Comparison of ENCODE assay signal across 8 cellular contexts in the genomic region with DNA sequence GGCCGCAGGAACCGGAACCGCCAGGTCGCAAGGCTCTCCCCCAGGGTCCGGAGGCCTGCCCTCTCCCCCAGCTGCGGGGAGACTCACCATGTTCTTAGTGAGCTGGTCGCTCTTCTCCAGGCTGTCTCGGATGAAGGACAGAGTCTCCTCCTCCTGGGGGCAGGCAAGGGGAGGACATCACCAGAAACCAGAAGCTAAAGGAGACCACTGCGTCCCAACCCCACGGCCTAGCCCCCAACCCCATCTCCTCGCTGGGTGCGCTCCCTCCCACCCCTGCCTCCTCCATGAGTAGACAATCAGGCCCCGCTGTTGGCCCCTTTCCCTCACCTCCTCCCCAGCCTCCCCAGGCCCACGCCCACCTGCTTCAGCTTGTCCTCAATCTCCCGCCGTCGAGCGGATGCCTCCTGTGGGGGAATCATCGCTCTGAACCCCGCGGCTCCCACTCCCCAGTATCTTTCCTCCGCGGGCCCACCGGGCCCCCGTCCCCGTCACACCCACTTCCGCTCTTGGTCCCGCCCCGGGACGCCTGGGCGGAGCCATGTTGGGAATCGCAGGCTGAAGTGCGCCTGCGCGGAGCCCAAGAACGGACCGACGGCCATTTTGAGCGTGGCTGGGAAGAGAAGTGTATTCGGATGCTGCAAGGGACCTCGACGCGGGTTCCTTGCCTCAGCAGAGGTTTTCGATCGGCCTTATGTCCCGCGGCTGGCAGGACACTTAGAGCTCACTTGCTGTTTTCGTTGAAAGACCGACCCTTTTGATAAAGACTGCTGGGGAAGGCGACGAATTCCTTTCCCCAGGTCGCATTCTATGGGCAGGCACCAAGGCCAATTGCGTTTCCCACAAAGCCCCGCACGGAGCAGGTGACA. TPM values are rescaled to one million over a fixed set of nuclear protein-coding genes. Genes with fewer than 3 reads are reported as not detected.
A peak's percentile ranks its signal among the peaks of the same experiment; 100 is the strongest.
DNase-seq lines count a peak whose midpoint lies in the region; ATAC-seq, FAIRE-seq and TF ChIP-seq lines count a peak whose summit lies in the region.

A gene with protein sequence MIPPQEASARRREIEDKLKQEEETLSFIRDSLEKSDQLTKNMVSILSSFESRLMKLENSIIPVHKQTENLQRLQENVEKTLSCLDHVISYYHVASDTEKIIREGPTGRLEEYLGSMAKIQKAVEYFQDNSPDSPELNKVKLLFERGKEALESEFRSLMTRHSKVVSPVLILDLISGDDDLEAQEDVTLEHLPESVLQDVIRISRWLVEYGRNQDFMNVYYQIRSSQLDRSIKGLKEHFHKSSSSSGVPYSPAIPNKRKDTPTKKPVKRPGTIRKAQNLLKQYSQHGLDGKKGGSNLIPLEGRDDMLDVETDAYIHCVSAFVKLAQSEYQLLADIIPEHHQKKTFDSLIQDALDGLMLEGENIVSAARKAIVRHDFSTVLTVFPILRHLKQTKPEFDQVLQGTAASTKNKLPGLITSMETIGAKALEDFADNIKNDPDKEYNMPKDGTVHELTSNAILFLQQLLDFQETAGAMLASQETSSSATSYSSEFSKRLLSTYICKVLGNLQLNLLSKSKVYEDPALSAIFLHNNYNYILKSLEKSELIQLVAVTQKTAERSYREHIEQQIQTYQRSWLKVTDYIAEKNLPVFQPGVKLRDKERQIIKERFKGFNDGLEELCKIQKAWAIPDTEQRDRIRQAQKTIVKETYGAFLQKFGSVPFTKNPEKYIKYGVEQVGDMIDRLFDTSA (minus strand): TSS at position 514 of the 866 bp plus-strand sequence. CDS start 95 bp downstream, at position 419.

- TF ChIP-seq CTCF in lung (IDR thresholded peaks at IDR 0.05; ENCODE audit: control extremely low read depth, extremely low read depth), result no peak

- peak within 1 kb of the TSS; percentile 92 for H3K27ac Mint-ChIP-seq in activated CD4-positive, alpha-beta memory T cell treated with anti-CD3 and anti-CD28 coated beads, Interleukin-2, amount 10 ng/mL, durations not matched to agents 7 days and 5 days

- WGBS in lung, 2 donors, result 4% methylated on average over 55 of the region's 55 CpGs

- peak within 1 kb of the TSS; percentile 58 to 87 for H3K27ac ChIP-seq in lung (ENCODE audit: low read depth in 1 of 2, low read length in 1 of 2)

- peaks cover 3 to 9% of the 10 kb centered on the region in 2 donors for H3K4me1 ChIP-seq in lung (ENCODE audit: control insufficient read depth in 2 of 2, insufficient read depth in 2 of 2, low read length in 2 of 2)

- DNase-seq in AG20443 (ENCODE audit: low spot score), result peak; percentile 100
- peak; percentile 93 for DNase-seq in GM19239 (ENCODE audit: insufficient read length, low spot score)
- DNase-seq in HK-2 (ENCODE audit: unreplicated experiment), result peak; percentile 92
- peak; percentile 85 for DNase-seq in NCI-H82 treated with DMSO at 0.1 percent for 48 hours (lab: John Stamatoyannopoulos, UW; ENCODE audit: unreplicated experiment)
- peak; percentile 94 for DNase-seq in activated CD4-positive, alpha-beta memory T cell treated with anti-CD3 and anti-CD28 coated beads, Interleukin-2, amount 10 ng/mL, durations not matched to agents 7 days and 5 days
- DNase-seq in ecto neural progenitor cell (ENCODE audit: low spot score), result peak; percentile 98
- peak; percentile 90 for DNase-seq in lung (ENCODE audit: low spot score)
- DNase-seq in stimulated activated CD4-positive, alpha-beta T cell treated with anti-CD3 and anti-CD28 coated beads, TNF-alpha, amount 100 ng/mL, for 24 hours (ENCODE audit: low read depth in 3 of 3), result peak; percentile 85 to 91 (median 88)

- peak within 1 kb of the TSS; percentile 95 for H3K4me3 Mint-ChIP-seq in activated CD4-positive, alpha-beta memory T cell treated with anti-CD3 and anti-CD28 coated beads, Interleukin-2, amount 10 ng/mL, durations not matched to agents 7 days and 5 days

- peaks cover 30% of the 10 kb centered on the region for H3K4me1 Mint-ChIP-seq in activated CD4-positive, alpha-beta memory T cell treated with anti-CD3 and anti-CD28 coated beads, Interleukin-2, amount 10 ng/mL, durations not matched to agents 7 days and 5 days

- CTCF ChIA-PET in activated CD4-positive, alpha-beta memory T cell treated with anti-CD3 and anti-CD28 coated beads, Interleukin-2, amount 10 ng/mL, durations not matched to agents 7 days and 5 days (lab: Charles Lee), result interaction anchor here (0.7 to 2.6 kb wide), 11 partner anchors 10 to 294 kb away, joined by 3 to 21 read pairs (median 5); no protein-coding TSS in a partner anchor

- H3K27me3 ChIP-seq in lung (ENCODE audit: control insufficient read depth, insufficient read depth), result no peaks in the 10 kb centered on the region

- no peaks in the 10 kb centered on the region for H3K27me3 Mint-ChIP-seq in activated CD4-positive, alpha-beta memory T cell treated with anti-CD3 and anti-CD28 coated beads, Interleukin-2, amount 10 ng/mL, durations not matched to agents 7 days and 5 days

- H3K9me3 Mint-ChIP-seq in activated CD4-positive, alpha-beta memory T cell treated with anti-CD3 and anti-CD28 coated beads, Interleukin-2, amount 10 ng/mL, durations not matched to agents 7 days and 5 days, result no peaks in the 10 kb centered on the region

- H3K36me3 ChIP-seq in lung (ENCODE audit: control insufficient read depth in 2 of 2, insufficient read depth in 2 of 2, low read length in 2 of 2), result peaks cover 3 to 8% of the 10 kb centered on the region in 2 donors

- peak within 1 kb of the TSS; percentile 75 for H3K4me3 ChIP-seq in lung

- POLR2A ChIA-PET in activated CD4-positive, alpha-beta memory T cell treated with anti-CD3 and anti-CD28 coated beads, Interleukin-2, amount 10 ng/mL, durations not matched to agents 7 days and 5 days (lab: Charles Lee), result interaction anchor here (0.7 to 3.2 kb wide), 35 partner anchors 8 to 455 kb away, joined by 3 to 37 read pairs (median 4); a partner anchor contains a TSS

- ATAC-seq in lung (ENCODE audit: insufficient read depth, low FRiP score), result peak; percentile 90

- FAIRE-seq in GM19239 (lab: Jason Lieb, UNC), result peak; percentile 96

- H3K36me3 Mint-ChIP-seq in activated CD4-positive, alpha-beta memory T cell treated with anti-CD3 and anti-CD28 coated beads, Interleukin-2, amount 10 ng/mL, durations not matched to agents 7 days and 5 days (ENCODE audit: low read depth), result peaks cover 36% of the 10 kb centered on the region

- H3K9me3 ChIP-seq in lung (ENCODE audit: control insufficient read depth in 2 of 2, insufficient read depth in 1 of 2, low read length in 1 of 2), result no peaks in the 10 kb centered on the region

RNA-seq across cellular contexts. Expression of the gene that starts here (rescaled TPM):
- 100 to 1,000 TPM; 119 to 120 TPM for total RNA-seq in activated CD4-positive, alpha-beta memory T cell treated with anti-CD3 and anti-CD28 coated beads, Interleukin-2, amount 10 ng/mL, durations not matched to agents 7 days and 5 days
- 100 to 1,000 TPM; 109 to 111 TPM for total RNA-seq in lung
- polyA plus RNA-seq in lung, result 10 to 100 TPM; 49.9 to 52.3 TPM

Comparison
In these comparisons a context has a peak if more than half of its experiments do, and no peak if none do; other contexts are left out.
1. Peak in every context shown above with its lines: DNase-seq, ATAC-seq, H3K4me3 ChIP-seq and H3K27ac ChIP-seq.